In the genomic region with DNA sequence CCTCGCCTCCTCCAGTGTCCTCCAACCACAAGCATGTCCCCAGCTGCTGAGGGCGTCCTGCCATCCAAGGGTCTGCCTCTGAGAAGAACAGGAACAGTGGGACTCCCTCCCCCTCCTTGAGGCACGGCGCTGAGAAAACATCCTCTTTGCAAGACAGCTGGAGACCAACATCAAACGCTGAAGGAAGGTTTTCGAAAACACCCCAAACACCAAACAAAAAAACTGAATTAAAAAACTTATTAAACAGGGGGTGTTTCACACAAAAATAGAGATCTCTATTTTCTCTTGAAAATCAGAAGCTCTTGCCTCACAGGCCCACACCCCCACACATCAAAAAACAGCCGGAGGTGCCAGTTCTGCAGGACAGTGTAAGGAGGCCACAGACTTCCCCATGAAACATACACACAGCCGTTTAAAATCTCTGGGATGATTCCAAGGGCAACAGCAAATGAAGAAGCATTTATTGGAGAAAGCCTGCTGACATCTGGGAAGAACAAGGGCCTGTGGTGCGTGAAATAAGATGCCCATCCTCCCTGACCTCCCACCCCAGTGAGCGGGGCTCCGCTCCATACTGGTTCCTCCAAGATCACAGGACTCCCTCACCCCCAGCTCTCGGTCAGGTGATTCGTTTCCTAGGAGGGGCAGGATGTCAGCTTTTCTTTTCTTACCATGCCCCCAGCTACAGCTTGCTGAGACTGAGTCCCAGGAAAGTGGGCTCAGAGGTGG, we compare ENCODE assay signal across 12 cellular contexts.
DNase-seq lines count a peak whose midpoint lies in the region; ATAC-seq and TF ChIP-seq lines count a peak whose summit lies in the region.
"Had no signal": no experiment of that assay in that cellular context is flagged by ENCODE, and none has a peak within 500 bp of the region (broad histone marks: within the 10 kb centered on the region; RNA-seq: fewer than 3 reads in every experiment).

No MANE protein-coding gene starts in this region.

- H3K27me3 ChIP-seq in IMR-90 (ENCODE audit: control insufficient read depth, insufficient read depth, low read length) (peaks cover 10% of the 10 kb centered on the region; the same call in 1 of the 2 replicates), mesenchymal stem cell (ENCODE audit: control insufficient read depth in 1 of 2, insufficient read depth in 1 of 2, low read length in 2 of 2) (peaks cover 0 to 50% of the 10 kb centered on the region in 2 experiments)
- H3K27me3 ChIP-seq: spleen had no signal

- peaks cover 77 to 97% of the 10 kb centered on the region in 2 donors for H3K36me3 Mint-ChIP-seq in CD14-positive monocyte
- peaks cover 63% of the 10 kb centered on the region for H3K36me3 Mint-ChIP-seq in activated naive CD8-positive, alpha-beta T cell treated with anti-CD3 and anti-CD28 coated beads, Interleukin-2, amount 50 U/mL, for 24 hours (ENCODE audit: low read depth)

- TF ChIP-seq POLR2A in IMR-90 (IDR thresholded peaks at IDR 0.05; ENCODE audit: low read depth, low read length) = no peak

- ATAC-seq in IMR-90 (ENCODE audit: low read depth) (no peak), HG03460 (IDR thresholded peaks at IDR 0.05; ENCODE audit: unreplicated experiment) (no peak)
- ATAC-seq in activated naive CD8-positive, alpha-beta T cell treated with anti-CD3 and anti-CD28 coated beads, Interleukin-2, amount 50 U/mL, for 24 hours = no peak
- ATAC-seq: activated CD4-positive, CD25-positive, alpha-beta regulatory T cell treated with anti-CD3 and anti-CD28 coated beads, Interleukin-2, amount 50 U/mL, for 24 hours had no signal

- H3K27ac ChIP-seq in IMR-90 (ENCODE audit: insufficient read depth, low read length) (no peak overlapping the region), mesenchymal stem cell (ENCODE audit: low read length, poor library complexity, severe bottlenecking) (peak overlapping the region; percentile 8)

- POLR2A ChIA-PET in IMR-90 (lab: Charles Lee; ENCODE audit: unreplicated experiment) = no interaction called here

- H3K4me2 ChIP-seq in IMR-90 (ENCODE audit: low read depth, low read length) = no peak overlapping the region
- H3K4me2 ChIP-seq in mesenchymal stem cell (ENCODE audit: low read length, poor library complexity, severe bottlenecking) = peak overlapping the region; percentile 7

- H3K27me3 Mint-ChIP-seq in CD14-positive monocyte (ENCODE audit: low read depth in 3 of 3) = no peaks in the 10 kb centered on the region
- no peaks in the 10 kb centered on the region for H3K27me3 Mint-ChIP-seq in activated naive CD8-positive, alpha-beta T cell treated with anti-CD3 and anti-CD28 coated beads, Interleukin-2, amount 50 U/mL, for 24 hours
- H3K27me3 Mint-ChIP-seq: central memory CD8-positive, alpha-beta T cell had no signal

- H2BK15ac ChIP-seq in IMR-90 (ENCODE audit: low read depth, low read length) (no peak overlapping the region), mesenchymal stem cell (ENCODE audit: low read depth, poor library complexity, severe bottlenecking) (no peak overlapping the region)

- H3K9me1 ChIP-seq in IMR-90 (ENCODE audit: insufficient read depth, low read length) = peaks cover 4% of the 10 kb centered on the region; the same call in 1 of the 2 replicates

- 0% methylated on average over 1 of the region's 13 CpGs; no CpG with 5 or more reads in 1 of the 2 experiments for WGBS in IMR-90 (ENCODE audit: extremely low coverage in 2 of 2, insufficient read length in 1 of 2), 2 experiments
- WGBS in mesenchymal stem cell = 43% methylated on average over 11 of the region's 13 CpGs

- H3K18ac ChIP-seq in IMR-90 (ENCODE audit: low read depth, low read length) = no peak overlapping the region
- H3K18ac ChIP-seq in mesenchymal stem cell (ENCODE audit: low read depth in 1 of 2, low read length in 2 of 2) = no peak overlapping the region

- no peak overlapping the region for H2BK120ac ChIP-seq in IMR-90 (ENCODE audit: low read depth, low read length)
- no peak overlapping the region for H2BK120ac ChIP-seq in mesenchymal stem cell (ENCODE audit: low read depth, low read length)

- H3K23ac ChIP-seq in IMR-90 (ENCODE audit: low read depth, low read length) (no peak overlapping the region), mesenchymal stem cell (ENCODE audit: low read length in 2 of 2) (no peak overlapping the region)

- TF ChIP-seq RAD21 in IMR-90 (IDR thresholded peaks at IDR 0.05; ENCODE audit: low read length) = no peak

- DNase-seq in CD14-positive monocyte (ENCODE audit: low spot score) = no peak
- peak; percentile 7 for DNase-seq in IMR-90
- DNase-seq in activated naive CD8-positive, alpha-beta T cell treated with anti-CD3 and anti-CD28 coated beads, Interleukin-2, amount 50 U/mL, for 24 hours = no peak
- peak; percentile 18 for DNase-seq in mesenchymal stem cell
- no peak for DNase-seq in T1000 (lab: John Stamatoyannopoulos, UW)
- DNase-seq in NK-92 (lab: John Stamatoyannopoulos, UW; ENCODE audit: unreplicated experiment) = no peak
- DNase-seq in stimulated activated CD4-positive, alpha-beta T cell treated with anti-CD3 and anti-CD28 coated beads, Interleukin-4, amount 100 ng/mL, for 1 hour = no peak
- DNase-seq: foreskin melanocyte, spleen had no signal

- H2AK5ac ChIP-seq in IMR-90 (ENCODE audit: low read depth, low read length) (no peak overlapping the region), mesenchymal stem cell (ENCODE audit: low read length, severe bottlenecking) (no peak overlapping the region)

- no peak for TF ChIP-seq CTCF in CD14-positive monocyte (IDR thresholded peaks at IDR 0.05)
- TF ChIP-seq CTCF in IMR-90 (conservative IDR thresholded peaks at IDR 0.05; ENCODE audit: low read depth, low read length) = no peak

- H4K8ac ChIP-seq in IMR-90 (ENCODE audit: low read depth in 2 of 2, low read length in 2 of 2) (no peak overlapping the region), mesenchymal stem cell (ENCODE audit: low read length) (no peak overlapping the region)

- dilution Hi-C loops in IMR-90 (cut with HindIII; ENCODE audit: low sequenced_read_pairs, unreplicated experiment) = no loop called here

- H3K4me1 ChIP-seq in IMR-90 (ENCODE audit: control insufficient read depth, insufficient read depth, low read length) (peaks cover 8% of the 10 kb centered on the region), mesenchymal stem cell (ENCODE audit: control insufficient read depth, insufficient read depth, low read depth, low read length) (peaks cover 39% of the 10 kb centered on the region)

- H2AFZ ChIP-seq in IMR-90 (replicated peaks; ENCODE audit: low read length, poor library complexity) (peak overlapping the region; percentile 72), mesenchymal stem cell (ENCODE audit: low read depth, low read length) (no peak overlapping the region)

- H4K91ac ChIP-seq in IMR-90 (ENCODE audit: insufficient read depth, low read depth, low read length) (no peak overlapping the region), mesenchymal stem cell (ENCODE audit: low read length) (no peak overlapping the region)

- BruUV-seq in IMR-90 (replicated peaks; lab: Mats Ljungman, UMichigan) = no TSS peak

- H4K5ac ChIP-seq in IMR-90 (ENCODE audit: low read depth, low read length) = no peak overlapping the region

- peak overlapping the region in 6 of 7 donors; percentile 36 to 89 (median 80) for H3K27ac Mint-ChIP-seq in CD14-positive monocyte
- H3K27ac Mint-ChIP-seq in activated naive CD8-positive, alpha-beta T cell treated with anti-CD3 and anti-CD28 coated beads, Interleukin-2, amount 50 U/mL, for 24 hours = peak overlapping the region; percentile 74

- no peak overlapping the region for H3K9ac ChIP-seq in IMR-90 (ENCODE audit: low read depth, low read length)
- H3K9ac ChIP-seq in mesenchymal stem cell (ENCODE audit: low read length) = no peak overlapping the region

- no peak overlapping the region for H2BK12ac ChIP-seq in mesenchymal stem cell (ENCODE audit: low read length in 2 of 2)

- H3K79me1 ChIP-seq in IMR-90 (ENCODE audit: low read depth in 1 of 2, low read length in 2 of 2) = no peaks in the 10 kb centered on the region
- H3K79me1 ChIP-seq in mesenchymal stem cell (replicated peaks; ENCODE audit: low read length, poor library complexity, severe bottlenecking) = no peaks in the 10 kb centered on the region

- H3K4me3 Mint-ChIP-seq in CD14-positive monocyte = no peak overlapping the region
- H3K4me3 Mint-ChIP-seq in activated naive CD8-positive, alpha-beta T cell treated with anti-CD3 and anti-CD28 coated beads, Interleukin-2, amount 50 U/mL, for 24 hours = no peak overlapping the region
- H3K4me3 Mint-ChIP-seq: central memory CD8-positive, alpha-beta T cell had no signal

- H4K20me1 ChIP-seq in IMR-90 (ENCODE audit: insufficient read depth, low read length) = no peaks in the 10 kb centered on the region; the same call in 1 of the 2 replicates

- H2BK5ac ChIP-seq in IMR-90 (ENCODE audit: low read depth, low read length, poor library complexity, severe bottlenecking) (no peak overlapping the region), mesenchymal stem cell (ENCODE audit: low read depth, low read length, poor library complexity, severe bottlenecking) (no peak overlapping the region)

- H2AK9ac ChIP-seq in IMR-90 (replicated peaks; ENCODE audit: low read depth, low read length, poor library complexity) = no peak overlapping the region

- H3K4me3 ChIP-seq in IMR-90 (ENCODE audit: insufficient read depth, low read depth, low read length) (no peak overlapping the region), mesenchymal stem cell (ENCODE audit: insufficient read depth in 1 of 2, low read depth in 1 of 2, low read length in 2 of 2) (no peak overlapping the region)
- H3K4me3 ChIP-seq: spleen had no signal

- H3K9me3 ChIP-seq in IMR-90 (ENCODE audit: control insufficient read depth, insufficient read depth, low read length) = no peaks in the 10 kb centered on the region
- no peaks in the 10 kb centered on the region for H3K9me3 ChIP-seq in mesenchymal stem cell (ENCODE audit: control insufficient read depth, low read length)
- H3K9me3 ChIP-seq: spleen had no signal

- intact Hi-C loops in CD14-positive monocyte (cut with micrococcal nuclease) = loop anchor here in 1 of 2 donors (5.0 kb wide), 1 partner anchor 103 kb away; no protein-coding TSS in a partner anchor
- intact Hi-C loops in IMR-90 (cut with micrococcal nuclease) = no loop called here

- no peaks in the 10 kb centered on the region for H3K9me3 Mint-ChIP-seq in CD14-positive monocyte
- H3K9me3 Mint-ChIP-seq in activated naive CD8-positive, alpha-beta T cell treated with anti-CD3 and anti-CD28 coated beads, Interleukin-2, amount 50 U/mL, for 24 hours = no peaks in the 10 kb centered on the region
- H3K9me3 Mint-ChIP-seq: central memory CD8-positive, alpha-beta T cell had no signal

- no peak overlapping the region for H2BK20ac ChIP-seq in IMR-90 (ENCODE audit: low read depth, low read length)

- CTCF ChIA-PET in IMR-90 (lab: Yijun Ruan, JAX) = no interaction called here

- H3K4me1 Mint-ChIP-seq in CD14-positive monocyte = peaks cover 47% of the 10 kb centered on the region
- peaks cover 75% of the 10 kb centered on the region for H3K4me1 Mint-ChIP-seq in activated naive CD8-positive, alpha-beta T cell treated with anti-CD3 and anti-CD28 coated beads, Interleukin-2, amount 50 U/mL, for 24 hours

- H3K36me3 ChIP-seq in IMR-90 (ENCODE audit: control insufficient read depth, insufficient read depth, low read length) = no peaks in the 10 kb centered on the region
- H3K36me3 ChIP-seq in mesenchymal stem cell (ENCODE audit: control insufficient read depth in 1 of 2, insufficient read depth in 2 of 2, low read depth in 1 of 2, low read length in 2 of 2) = no peaks in the 10 kb centered on the region

- H3K4ac ChIP-seq in IMR-90 (ENCODE audit: low read depth, low read length) = no peak overlapping the region
- H3K4ac ChIP-seq in mesenchymal stem cell (ENCODE audit: low read depth in 1 of 2, low read length in 2 of 2) = no peak overlapping the region

- H3K14ac ChIP-seq in IMR-90 (replicated peaks; ENCODE audit: low read depth, low read length) (no peak overlapping the region), mesenchymal stem cell (ENCODE audit: low read length in 2 of 2) (no peak overlapping the region)

- in situ Hi-C loops in IMR-90 (cut with MboI; ENCODE audit: low sequenced_read_pairs) = no loop called here

- no peak overlapping the region for H3K56ac ChIP-seq in IMR-90 (ENCODE audit: extremely low read depth, insufficient read depth, low read length)

Comparison
In these comparisons a context has a peak if more than half of its experiments do, and no peak if none do; other contexts are left out.
1. DNase-seq: peak in IMR-90 (single experiment) and mesenchymal stem cell (single experiment); none in CD14-positive monocyte (single experiment), activated naive CD8-positive, alpha-beta T cell treated with anti-CD3 and anti-CD28 coated beads, Interleukin-2, amount 50 U/mL, for 24 hours (single experiment), T1000 (single experiment), NK-92 (single experiment) and stimulated activated CD4-positive, alpha-beta T cell treated with anti-CD3 and anti-CD28 coated beads, Interleukin-4, amount 100 ng/mL, for 1 hour (single experiment).